20 cellular contexts compared by ENCODE assay signal in genomic region chr15:90497912-90498311, GRCh38. TPM values are rescaled to one million over a fixed set of nuclear protein-coding genes. Genes with fewer than 3 reads are reported as not detected.
A peak's percentile ranks its signal among the peaks of the same experiment; 100 is the strongest.
DNase-seq lines count a peak whose midpoint lies in the region; ATAC-seq and TF ChIP-seq lines count a peak whose summit lies in the region.
"Had no signal": no experiment of that assay in that cellular context is flagged by ENCODE, and none has a peak within 500 bp of the region (broad histone marks: within the 10 kb centered on the region; RNA-seq: fewer than 3 reads in every experiment).

No MANE protein-coding gene starts in this region.

- no peak for DNase-seq in T-helper 2 cell treated with Interferon-gamma antibody and Interleukin-4, amounts not matched to agents 5 μg/mL and 100 μg/mL, for 36 hours (ENCODE audit: low spot score)
- DNase-seq in T-helper 2 cell = no peak
- peak; percentile 50 for DNase-seq in NCI-H187 treated with DMSO at 0.1 percent for 48 hours (lab: John Stamatoyannopoulos, UW)
- DNase-seq in epithelial cell of esophagus (ENCODE audit: low read depth) = peak; percentile 71
- peak; percentile 77 for DNase-seq in prostate gland (ENCODE audit: low spot score)
- DNase-seq in uterus = no peak
- DNase-seq in superior temporal gyrus (ENCODE audit: extremely low spot score) = no peak
- DNase-seq: ACHN; activated CD8-positive, alpha-beta T cell treated with anti-CD3 and anti-CD28 coated beads, Interleukin-2, amount 10 ng/mL, durations not matched to agents 7 days and 5 days; CD4-positive, alpha-beta memory T cell; foreskin melanocyte; GOT3; mammary epithelial cell; NCI-H1048; stimulated activated CD4-positive, alpha-beta T cell treated with anti-CD3 and anti-CD28 coated beads, Interleukin-12 subunit alpha, Interleukin-12 subunit beta, amount 100 ng/mL, for 4 hours had no signal

- H3K9me3 ChIP-seq in prostate gland (no peaks in the 10 kb centered on the region), uterus (no peaks in the 10 kb centered on the region)

- H3K27ac ChIP-seq in prostate gland = no peak overlapping the region
- H3K27ac ChIP-seq in uterus = no peak overlapping the region
- H3K27ac ChIP-seq: HL-60 had no signal

- H3K36me3 ChIP-seq in prostate gland = no peaks in the 10 kb centered on the region
- H3K36me3 ChIP-seq in uterus = no peaks in the 10 kb centered on the region

- ATAC-seq in HG02588 (IDR thresholded peaks at IDR 0.05; ENCODE audit: unreplicated experiment) = no peak
- ATAC-seq: activated CD8-positive, alpha-beta T cell treated with anti-CD3 and anti-CD28 coated beads, Interleukin-2, amount 10 ng/mL, durations not matched to agents 7 days and 5 days; GM12878 had no signal

- intact Hi-C loops in prostate gland (cut with DNase I) = no loop called here
- intact Hi-C loops in uterus (cut with DNase I; ENCODE audit: low total_unique reads) = no loop called here

- H3K36me3 Mint-ChIP-seq in T-helper 2 cell treated with Interferon-gamma antibody and Interleukin-4, amounts not matched to agents 5 μg/mL and 100 μg/mL, for 36 hours (ENCODE audit: low read depth) = peaks cover 66% of the 10 kb centered on the region

- no peaks in the 10 kb centered on the region for H3K27me3 Mint-ChIP-seq in T-helper 2 cell treated with Interferon-gamma antibody and Interleukin-4, amounts not matched to agents 5 μg/mL and 100 μg/mL, for 36 hours (ENCODE audit: low read depth)
- H3K27me3 Mint-ChIP-seq: CD4-positive, alpha-beta memory T cell; stimulated activated naive CD8-positive, alpha-beta T cell treated with anti-CD3 and anti-CD28 coated beads, Interleukin-15, Interleukin-2, amounts not matched to agents 100 ng/mL and 50 ng/mL, for 24 hours had no signal

- H3K4me1 Mint-ChIP-seq in T-helper 2 cell treated with Interferon-gamma antibody and Interleukin-4, amounts not matched to agents 5 μg/mL and 100 μg/mL, for 36 hours (ENCODE audit: low read depth) = peaks cover 4% of the 10 kb centered on the region
- H3K4me1 Mint-ChIP-seq: nephron had no signal

- H3K4me1 ChIP-seq in prostate gland (replicated peaks) (peaks cover 6% of the 10 kb centered on the region), uterus (no peaks in the 10 kb centered on the region)

- peak overlapping the region; percentile 19 for H3K27ac Mint-ChIP-seq in T-helper 2 cell treated with Interferon-gamma antibody and Interleukin-4, amounts not matched to agents 5 μg/mL and 100 μg/mL, for 36 hours
- H3K27ac Mint-ChIP-seq: activated CD8-positive, alpha-beta T cell treated with anti-CD3 and anti-CD28 coated beads, Interleukin-2, amount 10 ng/mL, durations not matched to agents 7 days and 5 days; nephron; stimulated activated naive CD8-positive, alpha-beta T cell treated with anti-CD3 and anti-CD28 coated beads, Interleukin-15, Interleukin-2, amounts not matched to agents 100 ng/mL and 50 ng/mL, for 24 hours had no signal

- no peak overlapping the region for H3K4me3 Mint-ChIP-seq in T-helper 2 cell treated with Interferon-gamma antibody and Interleukin-4, amounts not matched to agents 5 μg/mL and 100 μg/mL, for 36 hours
- H3K4me3 Mint-ChIP-seq: activated CD8-positive, alpha-beta T cell treated with anti-CD3 and anti-CD28 coated beads, Interleukin-2, amount 10 ng/mL, durations not matched to agents 7 days and 5 days; CD4-positive, alpha-beta memory T cell; nephron; stimulated activated naive CD8-positive, alpha-beta T cell treated with anti-CD3 and anti-CD28 coated beads, Interleukin-15, Interleukin-2, amounts not matched to agents 100 ng/mL and 50 ng/mL, for 24 hours had no signal

- TF ChIP-seq CTCF in epithelial cell of esophagus (IDR thresholded peaks at IDR 0.05; ENCODE audit: insufficient read depth, low read depth, low read length, missing control alignments) (no peak), prostate gland (IDR thresholded peaks at IDR 0.05) (no peak), uterus (IDR thresholded peaks at IDR 0.05) (no peak)

- no peak for TF ChIP-seq POLR2A in prostate gland (IDR thresholded peaks at IDR 0.05)
- no peak for TF ChIP-seq POLR2A in uterus (IDR thresholded peaks at IDR 0.05)

- H3K9me3 Mint-ChIP-seq in T-helper 2 cell treated with Interferon-gamma antibody and Interleukin-4, amounts not matched to agents 5 μg/mL and 100 μg/mL, for 36 hours = no peaks in the 10 kb centered on the region
- H3K9me3 Mint-ChIP-seq: CD4-positive, alpha-beta memory T cell; nephron; stimulated activated naive CD8-positive, alpha-beta T cell treated with anti-CD3 and anti-CD28 coated beads, Interleukin-15, Interleukin-2, amounts not matched to agents 100 ng/mL and 50 ng/mL, for 24 hours had no signal

- H3K4me3 ChIP-seq in epithelial cell of esophagus (ENCODE audit: low read length) (no peak overlapping the region), prostate gland (no peak overlapping the region), uterus (no peak overlapping the region)
- H3K4me3 ChIP-seq: GM12878 had no signal

- 36% methylated on average over 6 of the region's 6 CpGs for WGBS in prostate gland

- H3K27me3 ChIP-seq in prostate gland (replicated peaks; ENCODE audit: insufficient read depth) = no peaks in the 10 kb centered on the region
- H3K27me3 ChIP-seq in uterus = no peaks in the 10 kb centered on the region

RNA-seq across cellular contexts. Expression of gene CRTC3, which starts 31.8 kb away (rescaled TPM):
- total RNA-seq in prostate gland (10 to 100 TPM; 26.6 to 87.8 TPM), uterus (10 to 100 TPM; 18.4 to 89.4 (median 40.9) TPM)

Comparison
In these comparisons a context has a peak if more than half of its experiments do, and no peak if none do; other contexts are left out.
1. DNase-seq: peak in NCI-H187 treated with DMSO at 0.1 percent for 48 hours (single experiment), epithelial cell of esophagus (single experiment) and prostate gland (single experiment); none in T-helper 2 cell treated with Interferon-gamma antibody and Interleukin-4, amounts not matched to agents 5 μg/mL and 100 μg/mL, for 36 hours (single experiment), T-helper 2 cell (0 of 5), uterus (0 of 2) and superior temporal gyrus (single experiment).